ENCODE assay signal across 11 cellular contexts in the genomic region with DNA sequence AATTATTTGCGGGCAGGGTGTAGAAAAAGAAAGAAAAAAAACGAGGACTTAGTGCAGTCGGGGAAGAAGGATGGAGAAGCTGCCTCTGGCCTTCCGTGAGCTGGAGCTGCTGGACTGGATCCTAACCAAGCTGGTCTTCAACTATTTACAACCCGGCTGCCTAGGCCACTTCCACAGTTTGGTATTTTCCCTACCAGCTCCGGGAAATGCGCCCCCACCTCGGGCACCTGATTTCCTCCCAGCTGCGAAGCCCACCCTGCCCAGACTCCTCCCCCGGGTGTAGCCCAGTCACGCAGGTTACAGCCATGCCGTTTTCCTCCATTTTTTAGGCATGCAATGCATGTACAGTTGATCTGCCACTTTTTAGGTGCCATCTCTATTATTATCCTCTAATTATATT. TPM values are rescaled to one million over a fixed set of nuclear protein-coding genes. Genes with fewer than 3 reads are reported as not detected.
DNase-seq lines count a peak whose midpoint lies in the region; ATAC-seq and TF ChIP-seq lines count a peak whose summit lies in the region.
"Had no signal": no experiment of that assay in that cellular context is flagged by ENCODE, and none has a peak within 500 bp of the region (broad histone marks: within the 10 kb centered on the region; RNA-seq: fewer than 3 reads in every experiment).

No MANE protein-coding gene starts in this region.

- peak; percentile 8 for DNase-seq in EL
- DNase-seq in NCI-H2107 (lab: John Stamatoyannopoulos, UW): peak; percentile 19
- DNase-seq in brain microvascular endothelial cell: peak; percentile 7
- peak; percentile 4 for DNase-seq in osteoblast (ENCODE audit: insufficient read length, low spot score, missing footprints)
- DNase-seq in colonic mucosa: no peak
- DNase-seq in HuH-7 (ENCODE audit: low spot score): no peak
- no peak for DNase-seq in NCI-H446 treated with DMSO at 0.1 percent for 48 hours (lab: John Stamatoyannopoulos, UW)
- DNase-seq: left colon, stomach had no signal

- H3K36me3 ChIP-seq in brain microvascular endothelial cell (replicated peaks) (no peaks in the 10 kb centered on the region), osteoblast (ENCODE audit: insufficient read depth, low read length) (no peaks in the 10 kb centered on the region), colonic mucosa (no peaks in the 10 kb centered on the region)
- H3K36me3 ChIP-seq: stomach had no signal

- intact Hi-C loops in colonic mucosa (cut with DNase I): no loop called here

- H3K4me1 ChIP-seq in osteoblast (ENCODE audit: insufficient read depth, low read length) (peaks cover 6% of the 10 kb centered on the region), colonic mucosa (no peaks in the 10 kb centered on the region)
- H3K4me1 ChIP-seq: stomach had no signal

- no peaks in the 10 kb centered on the region for H3K79me2 ChIP-seq in osteoblast (ENCODE audit: insufficient read depth, low read length)

- in situ Hi-C loops in brain microvascular endothelial cell (cut with HindIII; ENCODE audit: low pct_ligation_motif_present, low sequenced_read_pairs): no loop called here

- peak overlapping the region; percentile 70 for H3K4me2 ChIP-seq in osteoblast (ENCODE audit: insufficient read depth, low read length)

- H3K27me3 ChIP-seq in brain microvascular endothelial cell (replicated peaks) (no peaks in the 10 kb centered on the region), osteoblast (ENCODE audit: insufficient read depth, low read length) (no peaks in the 10 kb centered on the region), colonic mucosa (no peaks in the 10 kb centered on the region)
- H3K27me3 ChIP-seq: stomach had no signal

- no peak for ATAC-seq in HG03039 (IDR thresholded peaks at IDR 0.05; ENCODE audit: unreplicated experiment)
- ATAC-seq: K562, left colon had no signal

- H3K4me3 ChIP-seq in brain microvascular endothelial cell (ENCODE audit: low read depth, low read length): peak overlapping the region; percentile 28
- peak overlapping the region; percentile 65 for H3K4me3 ChIP-seq in osteoblast (ENCODE audit: insufficient read depth, low read length)
- H3K4me3 ChIP-seq in colonic mucosa: no peak overlapping the region
- H3K4me3 ChIP-seq: K562, stomach had no signal

- H3K27ac ChIP-seq in brain microvascular endothelial cell: no peak overlapping the region
- H3K27ac ChIP-seq in osteoblast (ENCODE audit: low read depth, low read length): no peak overlapping the region
- no peak overlapping the region for H3K27ac ChIP-seq in colonic mucosa
- H3K27ac ChIP-seq: stomach had no signal

- no peaks in the 10 kb centered on the region for H3K9me3 ChIP-seq in osteoblast (ENCODE audit: low read depth, low read length)
- no peaks in the 10 kb centered on the region for H3K9me3 ChIP-seq in colonic mucosa
- H3K9me3 ChIP-seq: stomach had no signal

- no peak overlapping the region for H3K9ac ChIP-seq in colonic mucosa (ENCODE audit: low read depth in 2 of 2, low read length in 2 of 2)

- H4K20me1 ChIP-seq in osteoblast (ENCODE audit: insufficient read depth, low read length): no peaks in the 10 kb centered on the region

- TF ChIP-seq CTCF in brain microvascular endothelial cell (IDR thresholded peaks at IDR 0.05; ENCODE audit: low read depth, low read length, missing control alignments) (no peak), osteoblast (IDR thresholded peaks at IDR 0.05; ENCODE audit: extremely low read depth, low read depth, low read length) (no peak), colonic mucosa (IDR thresholded peaks at IDR 0.05) (no peak)

- peak overlapping the region; percentile 87 for H2AFZ ChIP-seq in osteoblast (ENCODE audit: low read length)

RNA-seq across cellular contexts. Expression of a gene that starts 21.2 kb away (rescaled TPM):
- total RNA-seq in osteoblast (under 0.01 TPM in 2 replicates), colonic mucosa (under 1 TPM; 0.96 TPM)

Comparison
In these comparisons a context has a peak if more than half of its experiments do, and no peak if none do; other contexts are left out.
1. DNase-seq: peak in EL (single experiment), NCI-H2107 (single experiment), brain microvascular endothelial cell (single experiment) and osteoblast (single experiment); none in colonic mucosa (single experiment), HuH-7 (single experiment) and NCI-H446 treated with DMSO at 0.1 percent for 48 hours (single experiment).